Comparison of ENCODE assay signal across 23 cellular contexts in genomic region chr7:155287229-155287935, GRCh38. TPM values are rescaled to one million over a fixed set of nuclear protein-coding genes. Genes with fewer than 3 reads are reported as not detected.
DNase-seq lines count a peak whose midpoint lies in the region; ATAC-seq, FAIRE-seq and TF ChIP-seq lines count a peak whose summit lies in the region.
"Had no signal": no experiment of that assay in that cellular context is flagged by ENCODE, and none has a peak within 500 bp of the region (broad histone marks: within the 10 kb centered on the region; RNA-seq: fewer than 3 reads in every experiment).

No MANE protein-coding gene starts in this region.

- H3K4me1 ChIP-seq in right lobe of liver: no peaks in the 10 kb centered on the region
- H3K4me1 ChIP-seq in HepG2 (ENCODE audit: insufficient read depth, low read length): no peaks in the 10 kb centered on the region
- no peaks in the 10 kb centered on the region for H3K4me1 ChIP-seq in CD4-positive, alpha-beta memory T cell (ENCODE audit: insufficient read depth, low read length)

- intact Hi-C loops in right lobe of liver (cut with DNase I) (no loop called here), HepG2 (cut with micrococcal nuclease; ENCODE audit: unreplicated experiment) (no loop called here)
- intact Hi-C loops in CD4-positive, alpha-beta memory T cell (cut with micrococcal nuclease): no loop called here

- H3K9me3 ChIP-seq in right lobe of liver: no peaks in the 10 kb centered on the region
- no peaks in the 10 kb centered on the region for H3K9me3 ChIP-seq in HepG2 (ENCODE audit: low read length)
- no peaks in the 10 kb centered on the region for H3K9me3 ChIP-seq in CD4-positive, alpha-beta memory T cell (ENCODE audit: control insufficient read depth in 1 of 2, low read length in 2 of 2)

- in situ Hi-C loops in HepG2 (cut with HindIII; ENCODE audit: extremely low pct_ligation_motif_present, low pct_unique_long_range_greater_than_20kb): no loop called here

- no peak for ATAC-seq in right lobe of liver
- ATAC-seq in HepG2: no peak
- no peak for ATAC-seq in stimulated activated naive B cell treated with anti-CD40 and anti-IgM and Interleukin-4, amounts not matched to agents 10 μg/mL and 1 μg/mL and 100 μg/mL, for 72 hours (replicated peaks)
- ATAC-seq in HG03039 (IDR thresholded peaks at IDR 0.05; ENCODE audit: unreplicated experiment): no peak
- ATAC-seq: naive thymus-derived CD8-positive, alpha-beta T cell; stimulated activated naive CD8-positive, alpha-beta T cell treated with anti-CD3 and anti-CD28 coated beads, Interleukin-15, Interleukin-2, amounts not matched to agents 100 U/mL and 50 U/mL, for 24 hours had no signal

- no peak overlapping the region for H3K4me2 ChIP-seq in HepG2 (ENCODE audit: low read depth, low read length)
- H3K4me2 ChIP-seq: PC-9 had no signal

- peaks cover 30% of the 10 kb centered on the region for H3K4me1 Mint-ChIP-seq in endothelial cell (ENCODE audit: unreplicated experiment)
- H3K4me1 Mint-ChIP-seq in stimulated activated naive B cell treated with anti-CD40 and anti-IgM and Interleukin-4, amounts not matched to agents 10 μg/mL and 1 μg/mL and 100 μg/mL, for 72 hours: peaks cover 72 to 92% of the 10 kb centered on the region in 2 donors
- H3K4me1 Mint-ChIP-seq in CD4-positive, alpha-beta memory T cell: peaks cover 16 to 24% (median 21%) of the 10 kb centered on the region in 4 donors

- H3K27me3 ChIP-seq in right lobe of liver (no peaks in the 10 kb centered on the region), HepG2 (ENCODE audit: control insufficient read depth in 1 of 2, insufficient read depth in 2 of 2, low read length in 2 of 2) (peaks cover 7 to 41% of the 10 kb centered on the region in 2 experiments; a peak in 4 of 5 replicates)
- no peaks in the 10 kb centered on the region for H3K27me3 ChIP-seq in CD4-positive, alpha-beta memory T cell (ENCODE audit: insufficient read depth, low read length)

- no TSS peak for BruUV-seq in HepG2 (replicated peaks; lab: Mats Ljungman, UMichigan)

- H3K9me3 Mint-ChIP-seq in endothelial cell (ENCODE audit: unreplicated experiment): peaks cover 7% of the 10 kb centered on the region
- H3K9me3 Mint-ChIP-seq in stimulated activated naive B cell treated with anti-CD40 and anti-IgM and Interleukin-4, amounts not matched to agents 10 μg/mL and 1 μg/mL and 100 μg/mL, for 72 hours: peaks cover 0 to 2% of the 10 kb centered on the region in 2 donors
- no peaks in the 10 kb centered on the region for H3K9me3 Mint-ChIP-seq in CD4-positive, alpha-beta memory T cell
- H3K9me3 Mint-ChIP-seq: activated naive CD8-positive, alpha-beta T cell treated with anti-CD3 and anti-CD28 coated beads, Interleukin-2, amount 10 ng/mL, durations not matched to agents 7 days and 5 days; activated T-cell treated with anti-CD3 and anti-CD28 coated beads, Interleukin-2, amount 50 U/mL, for 24 hours; naive thymus-derived CD8-positive, alpha-beta T cell had no signal

- no peak overlapping the region for H3K27ac Mint-ChIP-seq in endothelial cell (ENCODE audit: unreplicated experiment)
- peak overlapping the region; percentile 91 for H3K27ac Mint-ChIP-seq in stimulated activated naive B cell treated with anti-CD40 and anti-IgM and Interleukin-4, amounts not matched to agents 10 μg/mL and 1 μg/mL and 100 μg/mL, for 72 hours
- H3K27ac Mint-ChIP-seq in CD4-positive, alpha-beta memory T cell: peak overlapping the region in 2 of 7 donors; percentile 53 to 62
- H3K27ac Mint-ChIP-seq: activated naive CD8-positive, alpha-beta T cell treated with anti-CD3 and anti-CD28 coated beads, Interleukin-2, amount 10 ng/mL, durations not matched to agents 7 days and 5 days; activated T-cell treated with anti-CD3 and anti-CD28 coated beads, Interleukin-2, amount 50 U/mL, for 24 hours had no signal

- H4K20me1 ChIP-seq in HepG2 (ENCODE audit: insufficient read depth, low read length): no peaks in the 10 kb centered on the region

- no peak for FAIRE-seq in HepG2 (lab: Jason Lieb, UNC)

- H3K27me3 Mint-ChIP-seq in endothelial cell (ENCODE audit: unreplicated experiment): peaks cover 24% of the 10 kb centered on the region
- no peaks in the 10 kb centered on the region for H3K27me3 Mint-ChIP-seq in stimulated activated naive B cell treated with anti-CD40 and anti-IgM and Interleukin-4, amounts not matched to agents 10 μg/mL and 1 μg/mL and 100 μg/mL, for 72 hours
- H3K27me3 Mint-ChIP-seq in CD4-positive, alpha-beta memory T cell: peaks cover 0 to 2% of the 10 kb centered on the region in 2 donors

- H3K9ac ChIP-seq in HepG2 (ENCODE audit: insufficient read depth, low read depth, low read length): no peak overlapping the region

- H3K4me3 Mint-ChIP-seq in endothelial cell (ENCODE audit: unreplicated experiment): peak overlapping the region; percentile 32
- H3K4me3 Mint-ChIP-seq in stimulated activated naive B cell treated with anti-CD40 and anti-IgM and Interleukin-4, amounts not matched to agents 10 μg/mL and 1 μg/mL and 100 μg/mL, for 72 hours: peak overlapping the region; percentile 18 to 23
- peak overlapping the region in 1 of 8 donors; percentile 36 for H3K4me3 Mint-ChIP-seq in CD4-positive, alpha-beta memory T cell
- H3K4me3 Mint-ChIP-seq: activated naive CD8-positive, alpha-beta T cell treated with anti-CD3 and anti-CD28 coated beads, Interleukin-2, amount 10 ng/mL, durations not matched to agents 7 days and 5 days; activated T-cell treated with anti-CD3 and anti-CD28 coated beads, Interleukin-2, amount 50 U/mL, for 24 hours; naive thymus-derived CD8-positive, alpha-beta T cell had no signal

- POLR2A ChIA-PET in HepG2 (lab: Yijun Ruan, JAX): no interaction called here
- POLR2A ChIA-PET in CD4-positive, alpha-beta memory T cell (lab: Charles Lee; ENCODE audit: partially characterized antibody): interaction anchor here (1.3 to 2.5 kb wide), 2 partner anchors 11 to 82 kb away, joined by 5 to 22 read pairs; partner anchors contain the start of gene INSIG1

- no peaks in the 10 kb centered on the region for H3K36me3 Mint-ChIP-seq in endothelial cell (ENCODE audit: low read depth, unreplicated experiment)
- no peaks in the 10 kb centered on the region for H3K36me3 Mint-ChIP-seq in stimulated activated naive B cell treated with anti-CD40 and anti-IgM and Interleukin-4, amounts not matched to agents 10 μg/mL and 1 μg/mL and 100 μg/mL, for 72 hours
- H3K36me3 Mint-ChIP-seq in CD4-positive, alpha-beta memory T cell: no peaks in the 10 kb centered on the region
- H3K36me3 Mint-ChIP-seq: naive thymus-derived CD8-positive, alpha-beta T cell had no signal

- H3K4me3 ChIP-seq in right lobe of liver (no peak overlapping the region), HepG2 (replicated peaks in 1 of 3; ENCODE audit: insufficient read depth in 1 of 3, low read depth in 2 of 3, low read length in 3 of 3) (no peak overlapping the region)
- no peak overlapping the region for H3K4me3 ChIP-seq in CD4-positive, alpha-beta memory T cell (ENCODE audit: low read length in 2 of 2)
- H3K4me3 ChIP-seq: PC-9 had no signal

- no peaks in the 10 kb centered on the region for H3K79me2 ChIP-seq in HepG2 (ENCODE audit: insufficient read depth, low read length)

- WGBS in right lobe of liver (ENCODE audit: insufficient coverage, low coverage, low lambda C conversion rate, missing lambda C conversion rate): 70% methylated on average over 11 of the region's 29 CpGs
- WGBS in HepG2 (ENCODE audit: low lambda C conversion rate): 54% methylated on average over 25 of the region's 29 CpGs

- TF ChIP-seq POLR2A in right lobe of liver (IDR thresholded peaks at IDR 0.05) (no peak), HepG2 (IDR thresholded peaks at IDR 0.05; ENCODE audit: insufficient read depth in 1 of 2, low read depth in 2 of 2, low read length in 2 of 2) (no peak)

- no peak for TF ChIP-seq CTCF in right lobe of liver (IDR thresholded peaks at IDR 0.05)
- TF ChIP-seq CTCF in HepG2 (CRISPR knock-in tag; IDR thresholded peaks at IDR 0.05): no peak
- TF ChIP-seq CTCF in endothelial cell (IDR thresholded peaks at IDR 0.05; ENCODE audit: unreplicated experiment): no peak

- H3K36me3 ChIP-seq in right lobe of liver: no peaks in the 10 kb centered on the region
- H3K36me3 ChIP-seq in HepG2 (replicated peaks in 1 of 2; ENCODE audit: control insufficient read depth in 1 of 2, insufficient read depth in 2 of 2, low read length in 2 of 2): no peaks in the 10 kb centered on the region
- H3K36me3 ChIP-seq in CD4-positive, alpha-beta memory T cell (ENCODE audit: insufficient read depth, low read length): no peaks in the 10 kb centered on the region

- no peak for TF ChIP-seq RAD21 in HepG2 (CRISPR knock-in tag; IDR thresholded peaks at IDR 0.05)

- CTCF ChIA-PET in HepG2 (lab: Yijun Ruan, JAX; ENCODE audit: low intra/inter-chr PET ratio, low total read pairs): no interaction called here
- CTCF ChIA-PET in CD4-positive, alpha-beta memory T cell (lab: Charles Lee; ENCODE audit: partially characterized antibody): interaction anchor here (1.2 kb wide), 1 partner anchor 8 kb away, joined by 3 read pairs; no protein-coding TSS in a partner anchor

- H3K27ac ChIP-seq in right lobe of liver (no peak overlapping the region), HepG2 (ENCODE audit: extremely low read length, insufficient read depth, low read length) (no peak overlapping the region)
- no peak overlapping the region for H3K27ac ChIP-seq in CD4-positive, alpha-beta memory T cell (ENCODE audit: low read depth, low read length)
- H3K27ac ChIP-seq: PC-9, VCaP had no signal

- peak in 2 of 3 donors; percentile 39 to 47 for DNase-seq in right lobe of liver
- DNase-seq in HepG2 (ENCODE audit: low spot score): no peak
- peak; percentile 90 for DNase-seq in MV-4-11 (lab: John Stamatoyannopoulos, UW)
- no peak for DNase-seq in endothelial cell (ENCODE audit: low spot score)
- DNase-seq in stimulated activated naive B cell treated with anti-CD40 and anti-IgM and Interleukin-4, amounts not matched to agents 10 μg/mL and 1 μg/mL and 100 μg/mL, for 72 hours: no peak
- no peak for DNase-seq in CD4-positive, alpha-beta memory T cell
- DNase-seq in D341Med (ENCODE audit: low spot score): no peak
- DNase-seq: activated CD4-positive, alpha-beta T cell treated with anti-CD3 and anti-CD28 coated beads, Interleukin-2, amount 50 U/mL, for 4 hours; activated naive CD8-positive, alpha-beta T cell treated with anti-CD3 and anti-CD28 coated beads, Interleukin-2, amount 10 ng/mL, durations not matched to agents 7 days and 5 days; activated T-cell treated with anti-CD3 and anti-CD28 coated beads, Interleukin-2, amount 50 U/mL, for 24 hours; COR-L47; effector CD8-positive, alpha-beta T cell; mesenchymal stem cell; MM.1S; naive thymus-derived CD8-positive, alpha-beta T cell; NCI-H187; PC-9; SIG-M5; stimulated activated naive CD8-positive, alpha-beta T cell treated with anti-CD3 and anti-CD28 coated beads, Interleukin-15, Interleukin-2, amounts not matched to agents 100 U/mL and 50 U/mL, for 24 hours; T-helper 1 cell; trophoblast cell had no signal

- TF ChIP-seq EP300 in HepG2 (IDR thresholded peaks at IDR 0.05; ENCODE audit: low read depth in 2 of 2, low read length in 2 of 2) (no peak), HepG2 (CRISPR knock-in tag; IDR thresholded peaks at IDR 0.05; ENCODE audit: borderline replicate concordance) (no peak)

- no peak overlapping the region for H2AFZ ChIP-seq in HepG2 (ENCODE audit: low read length)
- H2AFZ ChIP-seq: PC-9 had no signal

RNA-seq across cellular contexts. Expression of gene INSIG1, which starts 10.3 kb away (rescaled TPM):
- total RNA-seq in right lobe of liver (100 to 1,000 TPM; 130 to 625 (median 205) TPM), HepG2 (2016; rRNA removed; fragmentation: Illumina TruSeq; extraction: Trizol) (0.11 and 0.20 TPM in 2 replicates), endothelial cell (ENCODE audit: unreplicated experiment) (53.1 TPM)
- total RNA-seq in HepG2 (2016; cell fraction: cytosol; rRNA removed; fragmentation: Illumina TruSeq; extraction: Trizol; ENCODE audit: low read depth): 0.26 TPM in 1 of 2 replicates, not detected in the other
- total RNA-seq in HepG2 (2016; cell fraction: insoluble cytoplasmic fraction; rRNA removed; fragmentation: Illumina TruSeq; extraction: Trizol): 0.09 and 0.13 TPM in 2 replicates
- total RNA-seq in HepG2 (2016; cell fraction: membrane; rRNA removed; fragmentation: Illumina TruSeq; extraction: Trizol): 0.09 and 0.48 TPM in 2 replicates
- not detected in 2 replicates for total RNA-seq in HepG2 (2016; cell fraction: nucleus; rRNA removed; fragmentation: Illumina TruSeq; extraction: Trizol)
- 0.07 and 0.16 TPM in 2 replicates for polyA plus RNA-seq in HepG2 (2011; rRNA removed)
- polyA plus RNA-seq in HepG2 (2011; cell fraction: cytosol; rRNA removed): 0.10 and 0.17 TPM in 2 replicates
- 0.10 and 0.23 TPM in 2 replicates for polyA plus RNA-seq in HepG2 (2011; cell fraction: nucleus; rRNA removed)
- 0.08 and 0.17 TPM in 2 replicates for polyA plus RNA-seq in HepG2 (2012)
- 0.03 TPM in 1 of 2 replicates, not detected in the other for polyA plus RNA-seq in HepG2 (2016; cell fraction: cytosol; fragmentation: Illumina TruSeq; extraction: Trizol; ENCODE audit: low read depth)
- 0.10 TPM in 1 of 2 replicates, not detected in the other for polyA plus RNA-seq in HepG2 (2016; cell fraction: insoluble cytoplasmic fraction; fragmentation: Illumina TruSeq; extraction: Trizol; ENCODE audit: low read depth)
- polyA plus RNA-seq in HepG2 (2016; cell fraction: membrane; fragmentation: Illumina TruSeq; extraction: Trizol; ENCODE audit: low read depth): 0.13 TPM in 1 of 2 replicates, not detected in the other
- polyA plus RNA-seq in HepG2 (2016; cell fraction: nucleus; fragmentation: Illumina TruSeq; extraction: Trizol; ENCODE audit: insufficient read depth, low read depth): 0.25 TPM in 1 of 2 replicates, not detected in the other
- 0.60 and 64.4 TPM in 2 replicates for polyA minus RNA-seq in HepG2 (2011; rRNA and poly(A)+ RNA removed; ENCODE audit: low replicate concordance)
- 0.30 and 0.35 TPM in 2 replicates for polyA minus RNA-seq in HepG2 (2011; cell fraction: cytosol; rRNA and poly(A)+ RNA removed)
- 0.25 and 0.52 TPM in 2 replicates for polyA minus RNA-seq in HepG2 (2011; cell fraction: nucleus; rRNA and poly(A)+ RNA removed)
- 10 to 100 TPM; 41.8 to 43.0 TPM for total RNA-seq in CD4-positive, alpha-beta memory T cell
- polyA plus RNA-seq in CD4-positive, alpha-beta memory T cell: 10 to 100 TPM; 28.1 to 41.7 TPM

Comparison
In these comparisons a context has a peak if more than half of its experiments do, and no peak if none do; other contexts are left out.
1. DNase-seq: peak in right lobe of liver (2 of 3) and MV-4-11 (single experiment); none in HepG2 (single experiment), endothelial cell (single experiment), stimulated activated naive B cell treated with anti-CD40 and anti-IgM and Interleukin-4, amounts not matched to agents 10 μg/mL and 1 μg/mL and 100 μg/mL, for 72 hours (single experiment), CD4-positive, alpha-beta memory T cell (0 of 5) and D341Med (single experiment).
2. RNA of gene INSIG1, which starts 10.3 kb away (total RNA-seq): 130 to 625 TPM in right lobe of liver, 53.1 TPM in endothelial cell (single experiment) and 41.8 to 43.0 TPM in CD4-positive, alpha-beta memory T cell; 0.09 to 0.48 TPM in HepG2; every median in the first group is over 10 times any median in the second.